In the genomic region with DNA sequence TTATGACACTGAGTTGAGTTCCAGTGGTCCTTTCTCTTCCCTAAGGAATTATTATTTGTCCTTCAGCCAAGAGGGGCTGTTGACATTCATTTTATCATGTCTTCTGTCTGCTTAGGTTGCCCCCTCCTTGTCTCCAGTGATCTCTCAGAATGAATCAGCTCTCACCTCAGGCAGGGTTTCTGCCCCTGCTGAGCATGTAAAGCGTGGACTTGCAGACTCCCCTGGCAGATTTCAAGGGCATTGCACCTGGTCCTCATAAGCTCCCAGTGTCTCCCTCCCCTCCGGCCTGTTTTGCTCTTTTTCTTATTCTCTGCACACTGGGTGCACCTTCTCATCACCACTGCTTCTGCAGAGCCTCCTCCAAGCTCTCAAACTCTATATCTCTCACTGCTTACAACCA, we compare ENCODE assay signal across 16 cellular contexts.
"Had no signal": no experiment of that assay in that cellular context is flagged by ENCODE, and none has a peak within 500 bp of the region (broad histone marks: within the 10 kb centered on the region; RNA-seq: fewer than 3 reads in every experiment).

No MANE protein-coding gene starts in this region.

- ATAC-seq: activated naive CD4-positive, alpha-beta T cell treated with anti-CD3 and anti-CD28 coated beads, Interleukin-2, amount 50 U/mL, for 72 hours; activated T-cell treated with anti-CD3 and anti-CD28 coated beads, Interleukin-2, amount 50 U/mL, for 72 hours had no signal

- H3K79me2 ChIP-seq: parathyroid adenoma had no signal

- H3K27ac ChIP-seq: coronary artery, neutrophil, parathyroid adenoma, thoracic aorta had no signal

- H3K9me3 ChIP-seq: esophagus squamous epithelium, neutrophil, thoracic aorta had no signal

- H2AFZ ChIP-seq: parathyroid adenoma had no signal

- H3K9me3 Mint-ChIP-seq: activated CD4-positive, alpha-beta T cell treated with anti-CD3 and anti-CD28 coated beads, Interleukin-2, amount 10 ng/mL, durations not matched to agents 7 days and 5 days; activated T-cell treated with anti-CD3 and anti-CD28 coated beads, Interleukin-2, amount 50 U/mL, for 72 hours; T-helper 2 cell treated with Interferon-gamma antibody and Interleukin-4, amounts not matched to agents 5 μg/mL and 100 μg/mL, for 36 hours had no signal

- H3K9ac ChIP-seq: parathyroid adenoma had no signal

- DNase-seq: activated CD4-positive, alpha-beta T cell treated with anti-CD3 and anti-CD28 coated beads, Interleukin-2, amount 10 ng/mL, durations not matched to agents 7 days and 5 days; activated CD8-positive, alpha-beta memory T cell treated with anti-CD3 and anti-CD28 coated beads, Interleukin-2, amount 50 U/mL, for 48 hours; activated gamma-delta T cell; activated T-cell treated with anti-CD3 and anti-CD28 coated beads, Interleukin-2, amount 50 U/mL, for 72 hours; central memory CD4-positive, alpha-beta T cell; esophagus squamous epithelium; immature natural killer cell; naive B cell; stimulated activated CD4-positive, alpha-beta T cell treated with anti-CD3 and anti-CD28 coated beads, Interleukin-12 subunit alpha, Interleukin-12 subunit beta, amount 100 ng/mL, for 4 hours; stimulated activated CD4-positive, alpha-beta T cell treated with anti-CD3 and anti-CD28 coated beads, Interleukin-2, amount 100 ng/mL, for 24 hours had no signal

- H3K4me3 Mint-ChIP-seq: activated CD4-positive, alpha-beta T cell treated with anti-CD3 and anti-CD28 coated beads, Interleukin-2, amount 10 ng/mL, durations not matched to agents 7 days and 5 days; activated T-cell treated with anti-CD3 and anti-CD28 coated beads, Interleukin-2, amount 50 U/mL, for 72 hours; immature natural killer cell; naive B cell; T-helper 2 cell treated with Interferon-gamma antibody and Interleukin-4, amounts not matched to agents 5 μg/mL and 100 μg/mL, for 36 hours had no signal

- H3K36me3 ChIP-seq: esophagus squamous epithelium, neutrophil, thoracic aorta had no signal

- H3K4me3 ChIP-seq: coronary artery, esophagus squamous epithelium, thoracic aorta had no signal

- H3K27me3 ChIP-seq: neutrophil had no signal

- H3K4me1 ChIP-seq: parathyroid adenoma had no signal

- H3K4me1 Mint-ChIP-seq: activated CD4-positive, alpha-beta T cell treated with anti-CD3 and anti-CD28 coated beads, Interleukin-2, amount 10 ng/mL, durations not matched to agents 7 days and 5 days; immature natural killer cell; naive B cell had no signal

- H3K36me3 Mint-ChIP-seq: activated naive CD4-positive, alpha-beta T cell treated with anti-CD3 and anti-CD28 coated beads, Interleukin-2, amount 50 U/mL, for 72 hours; immature natural killer cell; naive B cell had no signal

- H3K27ac Mint-ChIP-seq: activated CD4-positive, alpha-beta T cell treated with anti-CD3 and anti-CD28 coated beads, Interleukin-2, amount 10 ng/mL, durations not matched to agents 7 days and 5 days; activated naive CD4-positive, alpha-beta T cell treated with anti-CD3 and anti-CD28 coated beads, Interleukin-2, amount 50 U/mL, for 72 hours; activated T-cell treated with anti-CD3 and anti-CD28 coated beads, Interleukin-2, amount 50 U/mL, for 72 hours; immature natural killer cell; T-helper 2 cell treated with Interferon-gamma antibody and Interleukin-4, amounts not matched to agents 5 μg/mL and 100 μg/mL, for 36 hours had no signal
